In the genomic region with DNA sequence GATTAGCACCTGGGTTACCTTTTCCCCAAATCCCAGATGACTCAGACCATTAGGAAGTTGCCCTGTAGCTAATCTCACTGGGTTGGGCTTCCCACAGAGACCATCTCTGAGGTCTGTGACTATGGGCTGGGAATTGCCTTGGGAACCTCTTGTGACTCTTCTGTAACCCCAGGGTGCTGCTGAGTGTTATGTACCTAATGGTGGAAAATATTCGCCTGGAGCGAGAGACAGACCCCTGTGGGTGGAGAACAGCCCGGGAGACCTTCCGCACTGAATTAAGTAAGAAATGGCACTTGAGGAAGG, we compare ENCODE assay signal across 20 cellular contexts. TPM values are rescaled to one million over a fixed set of nuclear protein-coding genes. Genes with fewer than 3 reads are reported as not detected.
DNase-seq lines count a peak whose midpoint lies in the region; ATAC-seq, FAIRE-seq and TF ChIP-seq lines count a peak whose summit lies in the region.
"Had no signal": no experiment of that assay in that cellular context is flagged by ENCODE, and none has a peak within 500 bp of the region (broad histone marks: within the 10 kb centered on the region; RNA-seq: fewer than 3 reads in every experiment).

No MANE protein-coding gene starts in this region.

- H3F3A ChIP-seq in MM.1S (ENCODE audit: insufficient read depth, low read length) = no peaks in the 10 kb centered on the region

- peak overlapping the region; percentile 14 for H3K27ac Mint-ChIP-seq in activated CD4-positive, alpha-beta T cell treated with anti-CD3 and anti-CD28 coated beads, Interleukin-2, amount 10 ng/mL, durations not matched to agents 7 days and 5 days
- no peak overlapping the region for H3K27ac Mint-ChIP-seq in T-cell
- H3K27ac Mint-ChIP-seq: IgD-negative memory B cell had no signal

- H3K9ac ChIP-seq in MM.1S (ENCODE audit: low read length) (no peak overlapping the region), keratinocyte (ENCODE audit: control insufficient read depth, extremely low read depth, insufficient read depth, low read length) (peak overlapping the region; percentile 43)
- H3K9ac ChIP-seq: BLaER1 treated with 17β-estradiol and CSF1 and Interleukin-3, amounts not matched to agents 10 nM and 100 nM had no signal

- H3K36me3 Mint-ChIP-seq in activated CD4-positive, alpha-beta T cell treated with anti-CD3 and anti-CD28 coated beads, Interleukin-2, amount 10 ng/mL, durations not matched to agents 7 days and 5 days (ENCODE audit: low read depth) = peaks cover 26% of the 10 kb centered on the region
- H3K36me3 Mint-ChIP-seq in T-cell = peaks cover under 1% of the 10 kb centered on the region
- H3K36me3 Mint-ChIP-seq: IgD-negative memory B cell had no signal

- H2AFZ ChIP-seq in MM.1S (ENCODE audit: low read length) (no peak overlapping the region), keratinocyte (ENCODE audit: control insufficient read depth, low read length) (no peak overlapping the region)

- peaks cover 1% of the 10 kb centered on the region for H3K9me3 Mint-ChIP-seq in activated CD4-positive, alpha-beta T cell treated with anti-CD3 and anti-CD28 coated beads, Interleukin-2, amount 10 ng/mL, durations not matched to agents 7 days and 5 days
- H3K9me3 Mint-ChIP-seq in T-cell = peaks cover under 1 to 4% (median under 1%) of the 10 kb centered on the region in 3 donors

- CTCF ChIA-PET in activated CD4-positive, alpha-beta T cell treated with anti-CD3 and anti-CD28 coated beads, Interleukin-2, amount 10 ng/mL, durations not matched to agents 7 days and 5 days (lab: Charles Lee) = interaction anchor here (1.5 to 2.8 kb wide), 2 partner anchors 14 to 27 kb away, joined by 4 to 12 read pairs; no protein-coding TSS in a partner anchor
- CTCF ChIA-PET in T-cell (lab: Charles Lee) = no interaction called here

- H3K36me3 ChIP-seq in MM.1S (replicated peaks; ENCODE audit: insufficient read depth, low read length) (no peaks in the 10 kb centered on the region), keratinocyte (ENCODE audit: control insufficient read depth in 2 of 2, extremely low read depth in 1 of 2, insufficient read depth in 2 of 2, low read length in 2 of 2) (peaks cover 21 to 34% of the 10 kb centered on the region in 2 experiments)
- H3K36me3 ChIP-seq: Peyer's patch had no signal

- H3K79me2 ChIP-seq in MM.1S (ENCODE audit: low read length) = no peaks in the 10 kb centered on the region
- no peaks in the 10 kb centered on the region for H3K79me2 ChIP-seq in keratinocyte (ENCODE audit: control insufficient read depth, insufficient read depth, low read length)

- H3K27me3 ChIP-seq in MM.1S (replicated peaks; ENCODE audit: insufficient read depth, low read length) = no peaks in the 10 kb centered on the region
- H3K27me3 ChIP-seq in keratinocyte (ENCODE audit: control insufficient read depth, extremely low read depth, insufficient read depth, low read length) = no peaks in the 10 kb centered on the region
- H3K27me3 ChIP-seq: BLaER1 treated with 17β-estradiol and CSF1 and Interleukin-3, amounts not matched to agents 10 nM and 100 nM; Peyer's patch had no signal

- no peak for DNase-seq in activated CD4-positive, alpha-beta T cell treated with anti-CD3 and anti-CD28 coated beads, Interleukin-2, amount 10 ng/mL, durations not matched to agents 7 days and 5 days
- DNase-seq in activated CD4-positive, alpha-beta T cell treated with anti-CD3 and anti-CD28 coated beads for 4 hours = no peak
- DNase-seq in MM.1S (no peak), epithelial cell of esophagus (ENCODE audit: low read depth) (peak; percentile 82), keratinocyte (ENCODE audit: low read depth, low spot score) (peak; percentile 72), substantia nigra (lab: John Stamatoyannopoulos, UW) (no peak), T-cell (no peak)
- DNase-seq: 8988T, HCEC 1CT, NCI-H1092 treated with DMSO at 0.1 percent for 48 hours, NCI-H1694, NCI-H2107, NCI-H446 treated with DMSO at 0.1 percent for 48 hours, NCI-H82, Peyer's patch had no signal

- dilution Hi-C loops in keratinocyte (cut with MboI; ENCODE audit: extremely low pct_ligation_motif_present, low sequenced_read_pairs) = no loop called here

- H3K4me3 ChIP-seq in MM.1S (ENCODE audit: low read length) (no peak overlapping the region), epithelial cell of esophagus (ENCODE audit: low read length) (no peak overlapping the region), keratinocyte (ENCODE audit: control insufficient read depth in 2 of 3, extremely low read depth in 1 of 3, insufficient read depth in 2 of 3, low read depth in 1 of 3, low read length in 3 of 3) (no peak overlapping the region)
- H3K4me3 ChIP-seq: BLaER1 treated with 17β-estradiol and CSF1 and Interleukin-3, amounts not matched to agents 10 nM and 100 nM; GM12878; Peyer's patch had no signal

- no peak overlapping the region for H3K4me3 Mint-ChIP-seq in activated CD4-positive, alpha-beta T cell treated with anti-CD3 and anti-CD28 coated beads, Interleukin-2, amount 10 ng/mL, durations not matched to agents 7 days and 5 days
- H3K4me3 Mint-ChIP-seq in T-cell = no peak overlapping the region
- H3K4me3 Mint-ChIP-seq: IgD-negative memory B cell had no signal

- no peaks in the 10 kb centered on the region for H3K9me1 ChIP-seq in keratinocyte (ENCODE audit: control insufficient read depth, extremely low read depth, insufficient read depth, low read length)

- no peak for TF ChIP-seq CTCF in MM.1S (IDR thresholded peaks at IDR 0.05; ENCODE audit: low read length)
- TF ChIP-seq CTCF in epithelial cell of esophagus (IDR thresholded peaks at IDR 0.05; ENCODE audit: insufficient read depth, low read depth, low read length, missing control alignments) = no peak
- TF ChIP-seq CTCF in keratinocyte (optimal IDR thresholded peaks at IDR 0.05 in 1 of 3, IDR thresholded peaks at IDR 0.05 in 1 of 3, conservative IDR thresholded peaks at IDR 0.05 in 1 of 3; ENCODE audit: extremely low read depth in 1 of 3, insufficient read depth in 2 of 3, low read length in 3 of 3) = no peak

- H4K20me1 ChIP-seq in MM.1S (ENCODE audit: insufficient read depth, low read length) = no peaks in the 10 kb centered on the region
- H4K20me1 ChIP-seq in keratinocyte (ENCODE audit: control insufficient read depth, extremely low read depth, insufficient read depth, low read length) = no peaks in the 10 kb centered on the region
- H4K20me1 ChIP-seq: BLaER1 treated with 17β-estradiol and CSF1 and Interleukin-3, amounts not matched to agents 10 nM and 100 nM had no signal

- H3K9me2 ChIP-seq in MM.1S (replicated peaks; ENCODE audit: insufficient read depth, low read length) = no peaks in the 10 kb centered on the region

- FAIRE-seq in keratinocyte (lab: Jason Lieb, UNC) = peak; percentile 94
- FAIRE-seq: GM12878 had no signal

- H3K27me3 Mint-ChIP-seq in activated CD4-positive, alpha-beta T cell treated with anti-CD3 and anti-CD28 coated beads, Interleukin-2, amount 10 ng/mL, durations not matched to agents 7 days and 5 days = no peaks in the 10 kb centered on the region
- no peaks in the 10 kb centered on the region for H3K27me3 Mint-ChIP-seq in T-cell
- H3K27me3 Mint-ChIP-seq: IgD-negative memory B cell had no signal

- no peak overlapping the region for H3K27ac ChIP-seq in MM.1S (ENCODE audit: low read length)
- H3K27ac ChIP-seq in keratinocyte (ENCODE audit: control insufficient read depth, insufficient read depth, low read length) = peak overlapping the region; percentile 90
- H3K27ac ChIP-seq in substantia nigra (ENCODE audit: low read depth, low read length, poor library complexity, severe bottlenecking) = no peak overlapping the region
- H3K27ac ChIP-seq: BLaER1 treated with 17β-estradiol and CSF1 and Interleukin-3, amounts not matched to agents 10 nM and 100 nM; Peyer's patch had no signal

- ATAC-seq in GM19351 (IDR thresholded peaks at IDR 0.05; ENCODE audit: unreplicated experiment) (no peak), T-cell (replicated peaks in 1 of 4) (no peak)
- ATAC-seq: GM12878 had no signal

- H3K4me1 Mint-ChIP-seq in activated CD4-positive, alpha-beta T cell treated with anti-CD3 and anti-CD28 coated beads, Interleukin-2, amount 10 ng/mL, durations not matched to agents 7 days and 5 days = no peaks in the 10 kb centered on the region
- H3K4me1 Mint-ChIP-seq in T-cell = no peaks in the 10 kb centered on the region
- H3K4me1 Mint-ChIP-seq: IgD-negative memory B cell had no signal

- H3K4me1 ChIP-seq in MM.1S (ENCODE audit: low read length) = peaks cover 14% of the 10 kb centered on the region
- peaks cover 32% of the 10 kb centered on the region for H3K4me1 ChIP-seq in keratinocyte (ENCODE audit: control insufficient read depth, extremely low read depth, insufficient read depth, low read length)
- H3K4me1 ChIP-seq: BLaER1 treated with 17β-estradiol and CSF1 and Interleukin-3, amounts not matched to agents 10 nM and 100 nM; Peyer's patch had no signal

- POLR2A ChIA-PET in activated CD4-positive, alpha-beta T cell treated with anti-CD3 and anti-CD28 coated beads, Interleukin-2, amount 10 ng/mL, durations not matched to agents 7 days and 5 days (lab: Charles Lee) = no interaction called here
- POLR2A ChIA-PET in T-cell (lab: Charles Lee) = no interaction called here

- H3K9me3 ChIP-seq in MM.1S (replicated peaks; ENCODE audit: insufficient read depth, low read length) = no peaks in the 10 kb centered on the region
- H3K9me3 ChIP-seq in keratinocyte (ENCODE audit: control insufficient read depth, low read depth, low read length) = no peaks in the 10 kb centered on the region
- H3K9me3 ChIP-seq: Peyer's patch had no signal

- H3K4me2 ChIP-seq in MM.1S (ENCODE audit: low read depth, low read length) (peak overlapping the region; percentile 10; the same call in 1 of the 2 replicates), keratinocyte (ENCODE audit: control insufficient read depth, extremely low read depth, insufficient read depth, low read depth, low read length) (peak overlapping the region; percentile 42)
- H3K4me2 ChIP-seq: BLaER1 treated with 17β-estradiol and CSF1 and Interleukin-3, amounts not matched to agents 10 nM and 100 nM had no signal

RNA-seq across cellular contexts. Expression of a gene that starts 20.0 kb away (rescaled TPM):
- total RNA-seq in activated CD4-positive, alpha-beta T cell treated with anti-CD3 and anti-CD28 coated beads, Interleukin-2, amount 10 ng/mL, durations not matched to agents 7 days and 5 days = 10 to 100 TPM; 10.7 to 12.1 TPM
- polyA plus RNA-seq in keratinocyte = 9.5 to 18.6 TPM (median 12.5 TPM) in 3 replicates
- 13.9 TPM for polyA plus RNA-seq in keratinocyte (2011; ENCODE audit: low read depth)
- polyA plus RNA-seq in keratinocyte (2011; cell fraction: cytosol; rRNA removed) = 6.5 and 7.7 TPM in 2 replicates
- polyA plus RNA-seq in keratinocyte (2011; cell fraction: nucleus; rRNA removed) = 21.2 and 24.3 TPM in 2 replicates
- polyA plus RNA-seq in keratinocyte (2012; ENCODE audit: low replicate concordance) = 6.2 and 8.0 TPM in 2 replicates
- 13.1 to 30.0 TPM (median 18.0 TPM) in 3 replicates for polyA minus RNA-seq in keratinocyte
- polyA minus RNA-seq in keratinocyte (2011; cell fraction: cytosol; rRNA and poly(A)+ RNA removed) = 14.2 TPM
- polyA minus RNA-seq in keratinocyte (2011; cell fraction: nucleus; rRNA and poly(A)+ RNA removed) = 11.6 and 24.7 TPM in 2 replicates
- total RNA-seq in T-cell = under 1 TPM; 0.39 to 0.47 (median 0.42) TPM

RNA-seq across cellular contexts. Expression of a gene that starts 48.1 kb away (rescaled TPM):
- total RNA-seq in activated CD4-positive, alpha-beta T cell treated with anti-CD3 and anti-CD28 coated beads, Interleukin-2, amount 10 ng/mL, durations not matched to agents 7 days and 5 days = 1 to 10 TPM; 1.7 to 2.2 TPM
- polyA plus RNA-seq in keratinocyte = 0.23 to 0.81 TPM (median 0.76 TPM) in 3 replicates
- polyA plus RNA-seq in keratinocyte (2011; ENCODE audit: low read depth) = 1.2 TPM
- polyA plus RNA-seq in keratinocyte (2011; cell fraction: cytosol; rRNA removed) = 0.09 and 0.79 TPM in 2 replicates
- polyA plus RNA-seq in keratinocyte (2011; cell fraction: nucleus; rRNA removed) = 0.31 and 0.45 TPM in 2 replicates
- polyA plus RNA-seq in keratinocyte (2012; ENCODE audit: low replicate concordance) = 0.86 and 1.7 TPM in 2 replicates
- polyA minus RNA-seq in keratinocyte = not detected in 3 replicates
- not detected for polyA minus RNA-seq in keratinocyte (2011; cell fraction: cytosol; rRNA and poly(A)+ RNA removed)
- polyA minus RNA-seq in keratinocyte (2011; cell fraction: nucleus; rRNA and poly(A)+ RNA removed) = not detected in 2 replicates
- 1 to 10 TPM; 1.3 to 3.6 (median 2.2) TPM for total RNA-seq in T-cell
- total RNA-seq: G401 had no signal

Comparison
In these comparisons a context has a peak if more than half of its experiments do, and no peak if none do; other contexts are left out.
1. DNase-seq: peak in epithelial cell of esophagus (single experiment) and keratinocyte (single experiment); none in activated CD4-positive, alpha-beta T cell treated with anti-CD3 and anti-CD28 coated beads, Interleukin-2, amount 10 ng/mL, durations not matched to agents 7 days and 5 days (single experiment), activated CD4-positive, alpha-beta T cell treated with anti-CD3 and anti-CD28 coated beads for 4 hours (0 of 2), MM.1S (single experiment), substantia nigra (0 of 49) and T-cell (0 of 34).
2. RNA of a gene that starts 20.0 kb away (total RNA-seq): 10.7 to 12.1 TPM in activated CD4-positive, alpha-beta T cell treated with anti-CD3 and anti-CD28 coated beads, Interleukin-2, amount 10 ng/mL, durations not matched to agents 7 days and 5 days; 0.39 to 0.47 TPM in T-cell; every median in the first group is over 4 times any median in the second.